In genomic region chr2:45840481-45840880, GRCh38 we compare ENCODE assay signal across 21 cellular contexts.
DNase-seq lines count a peak whose midpoint lies in the region; ATAC-seq and TF ChIP-seq lines count a peak whose summit lies in the region.
"Had no signal": no experiment of that assay in that cellular context is flagged by ENCODE, and none has a peak within 500 bp of the region (broad histone marks: within the 10 kb centered on the region; RNA-seq: fewer than 3 reads in every experiment).

No MANE protein-coding gene starts in this region.

- H3K27ac Mint-ChIP-seq in nephron: peak overlapping the region in 2 of 3 experiments; percentile 88 to 90

- H3K9me3 ChIP-seq in MG63 (no peaks in the 10 kb centered on the region), left lung (no peaks in the 10 kb centered on the region)
- H3K9me3 ChIP-seq: ascending aorta, right lobe of liver had no signal

- H3K27ac ChIP-seq in left lung: no peak overlapping the region
- H3K27ac ChIP-seq: ascending aorta, foreskin keratinocyte, PC-9, right lobe of liver had no signal

- DNase-seq in MG63: no peak
- DNase-seq in germinal center (ENCODE audit: low spot score): no peak
- DNase-seq in left lung: no peak
- no peak for DNase-seq in GF-D8 (lab: John Stamatoyannopoulos, UW)
- DNase-seq in NCI-H748 (lab: John Stamatoyannopoulos, UW; ENCODE audit: unreplicated experiment): no peak
- DNase-seq: activated CD4-positive, CD25-positive, alpha-beta regulatory T cell treated with anti-CD3 and anti-CD28 coated beads, Interleukin-2, amount 50 U/mL, for 72 hours; activated gamma-delta T cell; foreskin keratinocyte; left cardiac atrium; NCI-H2081; NCI-H524; nucleus accumbens; PC-9; right lobe of liver; T1000 had no signal

- H3K27me3 Mint-ChIP-seq in nephron (ENCODE audit: low read depth): peaks cover 14% of the 10 kb centered on the region

- 0 out of 2 replicates have a peak, but pooled peaks have one; percentile 3 for TF ChIP-seq CTCF in GM12875 (IDR thresholded peaks at IDR 0.05; ENCODE audit: borderline replicate concordance, insufficient read depth, low read depth, low read length)
- TF ChIP-seq CTCF in nephron (IDR thresholded peaks at IDR 0.05; ENCODE audit: unreplicated experiment in 3 of 3): no peak
- no peak for TF ChIP-seq CTCF in left lung (IDR thresholded peaks at IDR 0.05)

- peaks cover 49% of the 10 kb centered on the region for H3K4me1 Mint-ChIP-seq in nephron

- H3K4me3 ChIP-seq in GM12875 (ENCODE audit: low read depth, low read length) (no peak overlapping the region), MG63 (peak overlapping the region; percentile 10; the same call in 1 of the 2 replicates), left lung (no peak overlapping the region)
- H3K4me3 ChIP-seq: PC-9, right lobe of liver had no signal

- H3K36me3 Mint-ChIP-seq in nephron (ENCODE audit: low read depth): no peaks in the 10 kb centered on the region

- H3K27me3 ChIP-seq in MG63 (no peaks in the 10 kb centered on the region), left lung (no peaks in the 10 kb centered on the region)
- H3K27me3 ChIP-seq: ascending aorta, foreskin keratinocyte, right lobe of liver had no signal

- no peaks in the 10 kb centered on the region for H3K9me3 Mint-ChIP-seq in nephron

- peaks cover 9 to 60% of the 10 kb centered on the region in 2 donors for H3K4me1 ChIP-seq in left lung
- H3K4me1 ChIP-seq: foreskin keratinocyte, right lobe of liver had no signal

- H3K36me3 ChIP-seq in MG63 (peaks cover 9% of the 10 kb centered on the region), left lung (peaks cover 0 to 2% of the 10 kb centered on the region in 2 donors)
- H3K36me3 ChIP-seq: ascending aorta, right lobe of liver had no signal

- peak; percentile 36 for ATAC-seq in GM21723 (IDR thresholded peaks at IDR 0.05; ENCODE audit: unreplicated experiment)
- no peak for ATAC-seq in left lung
- ATAC-seq: foreskin keratinocyte, HCT116, HepG2, right lobe of liver had no signal

- no peak overlapping the region for H3K4me3 Mint-ChIP-seq in nephron

- intact Hi-C loops in left lung (cut with DNase I): no loop called here
